In genomic region chr7:67947191-67947590, GRCh38 we compare ENCODE assay signal across 5 cellular contexts.
"Had no signal": no experiment of that assay in that cellular context is flagged by ENCODE, and none has a peak within 500 bp of the region (broad histone marks: within the 10 kb centered on the region; RNA-seq: fewer than 3 reads in every experiment).

No MANE protein-coding gene starts in this region.

- DNase-seq: IMR-90, KBM-7, KG1 had no signal

- ATAC-seq: HepG2, K562 had no signal
